8 cellular contexts compared by ENCODE assay signal in the genomic region with DNA sequence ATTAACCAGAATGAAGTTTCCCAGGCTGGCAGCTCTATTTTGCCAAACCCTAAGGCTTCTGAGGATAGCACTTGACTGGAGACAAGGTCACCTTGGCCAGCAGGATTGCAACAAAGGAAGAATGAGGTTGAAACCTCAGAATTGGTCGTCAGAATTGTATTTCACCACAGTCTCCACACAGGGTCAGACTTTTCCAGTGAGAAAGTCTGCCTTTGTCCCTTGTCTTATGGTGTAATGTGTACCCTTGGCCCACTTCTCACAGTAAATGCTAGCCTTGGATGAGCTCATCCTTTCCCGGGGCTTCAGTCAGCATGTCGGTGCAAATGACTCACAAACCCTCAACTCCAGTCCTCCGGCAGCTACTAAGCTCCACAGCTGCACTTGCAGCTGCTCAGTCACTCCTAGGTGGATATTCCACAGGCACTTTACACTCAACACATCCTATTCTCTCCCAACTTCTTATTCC. TPM values are rescaled to one million over a fixed set of nuclear protein-coding genes. Genes with fewer than 3 reads are reported as not detected.
DNase-seq lines count a peak whose midpoint lies in the region; ATAC-seq lines count a peak whose summit lies in the region.

No MANE protein-coding gene starts in this region.

- H3K4me1 ChIP-seq in ACC112 (ENCODE audit: control insufficient read depth, insufficient read depth, low read length, unreplicated experiment) = peaks cover 29% of the 10 kb centered on the region

- H3K79me2 ChIP-seq in ACC112 (ENCODE audit: control insufficient read depth, insufficient read depth, low read length, unreplicated experiment) = no peaks in the 10 kb centered on the region

- no peak overlapping the region for H2AFZ ChIP-seq in ACC112 (ENCODE audit: low read length, unreplicated experiment)

- no peak overlapping the region for H3K4me3 ChIP-seq in ACC112 (ENCODE audit: low read depth, low read length)

- H3K27ac ChIP-seq in ACC112 (ENCODE audit: low read depth, low read length) = peak overlapping the region; percentile 92
- H3K27ac ChIP-seq in epithelial cell of prostate = peak overlapping the region; percentile 19

- no peaks in the 10 kb centered on the region for H3K27me3 ChIP-seq in ACC112 (ENCODE audit: insufficient read depth, low read length)

- no peak for ATAC-seq in GM19455 (IDR thresholded peaks at IDR 0.05; ENCODE audit: unreplicated experiment)
- ATAC-seq in GM21723 (IDR thresholded peaks at IDR 0.05; ENCODE audit: unreplicated experiment) = no peak
- no peak for ATAC-seq in GM21390 (IDR thresholded peaks at IDR 0.05; ENCODE audit: unreplicated experiment)

- DNase-seq in H4 (ENCODE audit: low spot score) (peak; percentile 99), SK-MEL-5 (ENCODE audit: low read depth, low spot score) (peak; percentile 88), epithelial cell of prostate (ENCODE audit: low read depth, low spot score) (peak; percentile 90), myocyte (ENCODE audit: low read depth) (peak; percentile 99)

- in situ Hi-C loops in SK-MEL-5 (cut with HindIII; ENCODE audit: low pct_unique_long_range_greater_than_20kb, low sequenced_read_pairs) = no loop called here

- peaks cover 21% of the 10 kb centered on the region for H3K36me3 ChIP-seq in ACC112 (ENCODE audit: insufficient read depth, low read length)

RNA-seq across cellular contexts. Expression of a gene that starts 19.7 kb away (rescaled TPM):
- 185 and 215 TPM in 2 replicates for total RNA-seq in H4 (2014; rRNA removed; shearing (Covaris generic))
- 340 and 368 TPM in 2 replicates for total RNA-seq in SK-MEL-5 (2014; rRNA removed; shearing (Covaris generic))
- 245 and 268 TPM in 2 replicates for polyA plus RNA-seq in SK-MEL-5 (2015; cell fraction: cytosol; rRNA removed)
- polyA plus RNA-seq in SK-MEL-5 (2015; cell fraction: nucleus; rRNA removed) = 78.0 and 85.4 TPM in 2 replicates
- 338 and 358 TPM in 2 replicates for total RNA-seq in myocyte
- 423 TPM for polyA plus RNA-seq in myocyte (2012)
